26 cellular contexts compared by ENCODE assay signal in the genomic region with DNA sequence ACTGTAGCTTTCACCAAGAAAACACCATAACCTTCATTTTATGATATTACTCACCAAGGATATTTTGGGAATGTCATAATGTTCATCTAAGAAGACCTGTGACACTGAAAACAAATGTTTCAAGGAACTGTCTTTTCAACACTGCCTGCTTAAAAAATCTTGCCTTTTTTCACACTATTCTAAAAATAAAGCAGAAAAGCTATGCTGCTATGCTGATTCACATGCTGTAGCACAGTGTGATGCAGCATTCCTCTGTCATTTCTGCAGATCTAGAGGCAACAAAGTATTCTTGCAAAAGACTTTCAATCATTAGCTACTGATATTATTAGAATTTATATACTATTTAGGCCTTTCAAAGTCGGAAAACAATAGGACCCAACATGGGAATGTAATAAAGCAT.
"Had no signal": no experiment of that assay in that cellular context is flagged by ENCODE, and none has a peak within 500 bp of the region (broad histone marks: within the 10 kb centered on the region; RNA-seq: fewer than 3 reads in every experiment).

No MANE protein-coding gene starts in this region.

- H3K4me1 ChIP-seq: esophagus squamous epithelium, heart right ventricle, left ventricle myocardium inferior, right lobe of liver, thyroid gland, upper lobe of right lung had no signal

- H3K27me3 ChIP-seq: brain microvascular endothelial cell, esophagus squamous epithelium, neutrophil, right lobe of liver, thyroid gland, upper lobe of right lung had no signal

- H3K27ac ChIP-seq: brain microvascular endothelial cell, esophagus squamous epithelium, heart right ventricle, left ventricle myocardium inferior, neutrophil, right lobe of liver, skin epidermis, thyroid gland, upper lobe of right lung had no signal

- H3K4me3 ChIP-seq: esophagus squamous epithelium, heart right ventricle, left ventricle myocardium inferior, right lobe of liver, skin epidermis, thyroid gland, upper lobe of right lung had no signal

- DNase-seq: activated CD4-positive, alpha-beta memory T cell treated with anti-CD3 and anti-CD28 coated beads for 36 hours; activated CD4-positive, alpha-beta T cell treated with anti-CD3 and anti-CD28 coated beads, Interleukin-2, amount 10 ng/mL, durations not matched to agents 24 days and 14 days; activated CD4-positive, CD25-positive, alpha-beta regulatory T cell treated with anti-CD3 and anti-CD28 coated beads, Interleukin-2, amount 50 U/mL, for 72 hours; activated CD8-positive, alpha-beta memory T cell treated with anti-CD3 and anti-CD28 coated beads, Interleukin-2, amount 50 U/mL, for 4 hours; activated gamma-delta T cell; activated naive CD4-positive, alpha-beta T cell treated with anti-CD3 and anti-CD28 coated beads, Interleukin-2, amount 10 ng/mL, durations not matched to agents 7 days and 5 days; activated naive CD8-positive, alpha-beta T cell treated with anti-CD3 and anti-CD28 coated beads, Interleukin-2, amount 10 ng/mL, durations not matched to agents 7 days and 5 days; activated T-cell treated with anti-CD3 and anti-CD28 coated beads, Interleukin-2, amount 50 U/mL, for 1 hour; amniotic stem cell; brain microvascular endothelial cell; dermis blood vessel endothelial cell; effector CD4-positive, alpha-beta T cell; esophagus squamous epithelium; foreskin melanocyte; heart right ventricle; left ventricle myocardium inferior; naive B cell; nephron progenitor cell; right lobe of liver; stimulated activated CD4-positive, alpha-beta T cell treated with anti-CD3 and anti-CD28 coated beads, Interleukin-4, amount 100 ng/mL, for 24 hours; stimulated activated naive CD8-positive, alpha-beta T cell treated with anti-CD3 and anti-CD28 coated beads, Interleukin-15, amount 100 ng/mL, for 72 hours; substantia nigra; thyroid gland; upper lobe of right lung had no signal

- H3K9me3 ChIP-seq: neutrophil, right lobe of liver, thyroid gland, upper lobe of right lung had no signal

- H3K36me3 ChIP-seq: brain microvascular endothelial cell, esophagus squamous epithelium, heart right ventricle, left ventricle myocardium inferior, neutrophil, right lobe of liver, thyroid gland, upper lobe of right lung had no signal
